Comparison of ENCODE assay signal across 27 cellular contexts in the genomic region with DNA sequence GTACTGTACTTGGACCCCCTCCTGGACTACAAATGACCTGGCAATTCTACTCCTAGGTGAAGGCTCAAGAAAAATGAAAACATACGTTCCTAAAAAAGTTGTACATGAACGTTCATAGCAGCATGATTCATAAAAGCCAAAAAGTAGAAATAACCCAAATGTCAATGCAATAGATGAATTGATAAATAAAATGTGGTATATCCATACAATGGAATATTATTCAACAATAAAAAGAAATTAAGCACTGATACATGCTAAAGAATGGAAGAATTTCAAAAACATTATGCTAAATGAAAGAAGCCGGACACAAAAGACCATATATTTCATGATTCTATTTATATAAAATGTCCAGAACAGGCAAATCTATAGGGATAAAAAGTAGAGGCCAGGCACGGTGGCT.
"Had no signal": no experiment of that assay in that cellular context is flagged by ENCODE, and none has a peak within 500 bp of the region (broad histone marks: within the 10 kb centered on the region; RNA-seq: fewer than 3 reads in every experiment).

No MANE protein-coding gene starts in this region.

- H3K4me1 ChIP-seq: left lung, right atrium auricular region, testis, thyroid gland, transverse colon, upper lobe of left lung, vagina had no signal

- ATAC-seq: left colon; left lung; natural killer cell treated with Interleukin-12 subunit alpha and Interleukin-12 subunit beta and Interleukin-15 and Interleukin-18, amount 100 ng/mL, for 72 hours; sciatic nerve; stimulated activated naive B cell treated with anti-CD40 and anti-IgM and Interleukin-4, amounts not matched to agents 10 μg/mL and 1 μg/mL and 100 μg/mL, for 72 hours; stimulated activated naive CD8-positive, alpha-beta T cell treated with anti-CD3 and anti-CD28 coated beads, Interleukin-15, Interleukin-2, amounts not matched to agents 100 U/mL and 50 U/mL, for 24 hours had no signal

- H3K27ac ChIP-seq: left lung, ovary, right atrium auricular region, skin epidermis, testis, thyroid gland, transverse colon, upper lobe of left lung, vagina had no signal

- DNase-seq: hippocampal formation; immature natural killer cell; kidney; left colon; left lung; mesendoderm; naive B cell; ovary; stimulated activated CD4-positive, alpha-beta T cell treated with anti-CD3 and anti-CD28 coated beads, Interleukin-12 subunit alpha, Interleukin-12 subunit beta, amount 100 ng/mL, for 4 hours; stimulated activated CD4-positive, alpha-beta T cell treated with anti-CD3 and anti-CD28 coated beads, Interleukin-15, amount 100 ng/mL, for 24 hours; stimulated activated CD4-positive, alpha-beta T cell treated with anti-CD3 and anti-CD28 coated beads, Interleukin-2, amount 100 ng/mL, for 24 hours; stimulated activated CD4-positive, alpha-beta T cell treated with anti-CD3 and anti-CD28 coated beads, Interleukin-4, amount 100 ng/mL, for 1 hour; stimulated activated naive B cell treated with anti-CD40 and anti-IgM and Interleukin-4, amounts not matched to agents 10 μg/mL and 1 μg/mL and 100 μg/mL, for 72 hours; stimulated activated naive CD8-positive, alpha-beta T cell treated with anti-CD3 and anti-CD28 coated beads, Interleukin-15, Interleukin-2, amounts not matched to agents 100 U/mL and 50 U/mL, for 24 hours; substantia nigra; testis; thyroid gland; transverse colon; upper lobe of left lung had no signal

- H3K4me3 Mint-ChIP-seq: immature natural killer cell; mesothelial cell of epicardium; natural killer cell treated with Interleukin-12 subunit alpha and Interleukin-12 subunit beta and Interleukin-15 and Interleukin-18, amount 100 ng/mL, for 72 hours; stimulated activated naive B cell treated with anti-CD40 and anti-IgM and Interleukin-4, amounts not matched to agents 10 μg/mL and 1 μg/mL and 100 μg/mL, for 72 hours had no signal

- H3K27me3 Mint-ChIP-seq: naive B cell; natural killer cell treated with Interleukin-12 subunit alpha and Interleukin-12 subunit beta and Interleukin-15 and Interleukin-18, amount 100 ng/mL, for 72 hours; progenitor cell of endocrine pancreas; stimulated activated naive B cell treated with anti-CD40 and anti-IgM and Interleukin-4, amounts not matched to agents 10 μg/mL and 1 μg/mL and 100 μg/mL, for 72 hours had no signal

- H3K27me3 ChIP-seq: left lung, ovary, right atrium auricular region, testis, thyroid gland, transverse colon, upper lobe of left lung, vagina had no signal

- H3K27ac Mint-ChIP-seq: immature natural killer cell; mesothelial cell of epicardium; naive B cell; natural killer cell treated with Interleukin-12 subunit alpha and Interleukin-12 subunit beta and Interleukin-15 and Interleukin-18, amount 100 ng/mL, for 72 hours; progenitor cell of endocrine pancreas; stimulated activated naive B cell treated with anti-CD40 and anti-IgM and Interleukin-4, amounts not matched to agents 10 μg/mL and 1 μg/mL and 100 μg/mL, for 72 hours had no signal

- H3K4me1 Mint-ChIP-seq: immature natural killer cell; mesothelial cell of epicardium; stimulated activated naive B cell treated with anti-CD40 and anti-IgM and Interleukin-4, amounts not matched to agents 10 μg/mL and 1 μg/mL and 100 μg/mL, for 72 hours had no signal

- H3K9me3 ChIP-seq: testis had no signal

- H3K4me3 ChIP-seq: left lung, lung, ovary, right atrium auricular region, skin epidermis, testis, thyroid gland, transverse colon, upper lobe of left lung, vagina had no signal
